ENCODE assay signal across 26 cellular contexts in genomic region chr5:150179221-150179620, GRCh38. TPM values are rescaled to one million over a fixed set of nuclear protein-coding genes. Genes with fewer than 3 reads are reported as not detected.
A peak's percentile ranks its signal among the peaks of the same experiment; 100 is the strongest.
DNase-seq lines count a peak whose midpoint lies in the region; ATAC-seq and TF ChIP-seq lines count a peak whose summit lies in the region.
"Had no signal": no experiment of that assay in that cellular context is flagged by ENCODE, and none has a peak within 500 bp of the region (broad histone marks: within the 10 kb centered on the region; RNA-seq: fewer than 3 reads in every experiment).

No MANE protein-coding gene starts in this region.

- intact Hi-C loops in ascending aorta (cut with DNase I) (loop anchor here (5.0 kb wide), 1 partner anchor 33 kb away; no protein-coding TSS in a partner anchor), esophagus muscularis mucosa (cut with DNase I) (no loop called here), gastrocnemius medialis (cut with DNase I; ENCODE audit: low total_unique reads) (no loop called here), uterus (cut with DNase I; ENCODE audit: low total_unique reads) (no loop called here)
- intact Hi-C loops in activated CD4-positive, alpha-beta T cell treated with anti-CD3 and anti-CD28 coated beads for 36 hours (cut with DNase I, micrococcal nuclease): no loop called here

- H3K4me3 Mint-ChIP-seq in activated CD4-positive, alpha-beta T cell treated with anti-CD3 and anti-CD28 coated beads for 36 hours: no peak overlapping the region
- H3K4me3 Mint-ChIP-seq in stimulated activated naive CD8-positive, alpha-beta T cell treated with anti-CD3 and anti-CD28 coated beads, Interleukin-15, amount 100 ng/mL, for 72 hours: no peak overlapping the region
- H3K4me3 Mint-ChIP-seq: activated CD8-positive, alpha-beta T cell treated with anti-CD3 and anti-CD28 coated beads for 36 hours; activated naive CD8-positive, alpha-beta T cell treated with anti-CD3 and anti-CD28 coated beads, Interleukin-2, amount 50 U/mL, for 24 hours; CD4-positive, CD25-positive, alpha-beta regulatory T cell; dendritic cell treated with granulocyte-macrophage colony-stimulating factor and Interleukin-4, amounts not matched to agents 40 ng/mL and 50 ng/mL, for 4 days; naive thymus-derived CD4-positive, alpha-beta T cell had no signal

- H3K4me1 ChIP-seq in ascending aorta: peaks cover 17 to 48% of the 10 kb centered on the region in 2 donors
- H3K4me1 ChIP-seq in esophagus muscularis mucosa: peaks cover 19 to 38% (median 30%) of the 10 kb centered on the region in 4 donors
- peaks cover 21 to 23% of the 10 kb centered on the region in 2 donors for H3K4me1 ChIP-seq in gastrocnemius medialis
- H3K4me1 ChIP-seq in uterus: peaks cover 0 to 12% of the 10 kb centered on the region in 2 donors

- no peaks in the 10 kb centered on the region for H3K9me3 ChIP-seq in ascending aorta
- no peaks in the 10 kb centered on the region for H3K9me3 ChIP-seq in esophagus muscularis mucosa
- no peaks in the 10 kb centered on the region for H3K9me3 ChIP-seq in gastrocnemius medialis
- H3K9me3 ChIP-seq in uterus: no peaks in the 10 kb centered on the region

- in situ Hi-C loops in gastrocnemius medialis (cut with MboI; ENCODE audit: low sequenced_read_pairs in 4 of 4): no loop called here

- DNase-seq in ascending aorta (ENCODE audit: low spot score in 2 of 2) (no peak), esophagus muscularis mucosa (ENCODE audit: extremely low spot score) (no peak), gastrocnemius medialis (no peak), uterus (no peak)
- DNase-seq in activated CD4-positive, alpha-beta T cell treated with anti-CD3 and anti-CD28 coated beads for 36 hours: no peak
- no peak for DNase-seq in stimulated activated naive CD8-positive, alpha-beta T cell treated with anti-CD3 and anti-CD28 coated beads, Interleukin-15, amount 100 ng/mL, for 72 hours
- DNase-seq: activated CD4-positive, CD25-positive, alpha-beta regulatory T cell treated with anti-CD3 and anti-CD28 coated beads, Interleukin-2, amount 50 U/mL, for 72 hours; activated CD8-positive, alpha-beta T cell treated with anti-CD3 and anti-CD28 coated beads for 36 hours; activated gamma-delta T cell treated with Interleukin-2 at 50 U/mL for 16 hours; activated naive CD8-positive, alpha-beta T cell treated with anti-CD3 and anti-CD28 coated beads, Interleukin-2, amount 50 U/mL, for 24 hours; activated T-cell treated with anti-CD3 and anti-CD28 coated beads for 4 hours; CD4-positive, CD25-positive, alpha-beta regulatory T cell; HCEC 1CT; head of caudate nucleus; Kasumi-1; naive thymus-derived CD4-positive, alpha-beta T cell; NCI-H1694; NCI-H2171; NCI-H526 had no signal

- no peaks in the 10 kb centered on the region for H3K27me3 ChIP-seq in ascending aorta
- no peaks in the 10 kb centered on the region for H3K27me3 ChIP-seq in esophagus muscularis mucosa
- no peaks in the 10 kb centered on the region for H3K27me3 ChIP-seq in gastrocnemius medialis
- H3K27me3 ChIP-seq in uterus: no peaks in the 10 kb centered on the region

- 100% methylated on average over 1 of the region's 2 CpGs for WGBS in esophagus muscularis mucosa

- TF ChIP-seq CTCF in ascending aorta (IDR thresholded peaks at IDR 0.05) (no peak), esophagus muscularis mucosa (IDR thresholded peaks at IDR 0.05) (no peak), gastrocnemius medialis (IDR thresholded peaks at IDR 0.05 in 4 of 5, conservative IDR thresholded peaks at IDR 0.05 in 1 of 5) (no peak), uterus (IDR thresholded peaks at IDR 0.05) (no peak)

- no peak for ATAC-seq in gastrocnemius medialis
- no peak for ATAC-seq in HG03159 (IDR thresholded peaks at IDR 0.05; ENCODE audit: unreplicated experiment)
- no peak for ATAC-seq in activated CD4-positive, alpha-beta T cell treated with anti-CD3 and anti-CD28 coated beads for 36 hours
- ATAC-seq in stimulated activated naive CD8-positive, alpha-beta T cell treated with anti-CD3 and anti-CD28 coated beads, Interleukin-15, amount 100 ng/mL, for 72 hours: no peak
- ATAC-seq: activated CD8-positive, alpha-beta T cell treated with anti-CD3 and anti-CD28 coated beads for 36 hours; activated naive CD8-positive, alpha-beta T cell treated with anti-CD3 and anti-CD28 coated beads, Interleukin-2, amount 50 U/mL, for 24 hours; naive thymus-derived CD4-positive, alpha-beta T cell; Panc1 had no signal

- H3K27me3 Mint-ChIP-seq in activated CD4-positive, alpha-beta T cell treated with anti-CD3 and anti-CD28 coated beads for 36 hours: no peaks in the 10 kb centered on the region
- no peaks in the 10 kb centered on the region for H3K27me3 Mint-ChIP-seq in stimulated activated naive CD8-positive, alpha-beta T cell treated with anti-CD3 and anti-CD28 coated beads, Interleukin-15, amount 100 ng/mL, for 72 hours

- no peaks in the 10 kb centered on the region for H3K9me3 Mint-ChIP-seq in activated CD4-positive, alpha-beta T cell treated with anti-CD3 and anti-CD28 coated beads for 36 hours (ENCODE audit: low read depth)
- no peaks in the 10 kb centered on the region for H3K9me3 Mint-ChIP-seq in stimulated activated naive CD8-positive, alpha-beta T cell treated with anti-CD3 and anti-CD28 coated beads, Interleukin-15, amount 100 ng/mL, for 72 hours
- H3K9me3 Mint-ChIP-seq: activated CD8-positive, alpha-beta T cell treated with anti-CD3 and anti-CD28 coated beads for 36 hours; activated naive CD8-positive, alpha-beta T cell treated with anti-CD3 and anti-CD28 coated beads, Interleukin-2, amount 50 U/mL, for 24 hours; CD4-positive, CD25-positive, alpha-beta regulatory T cell; dendritic cell treated with granulocyte-macrophage colony-stimulating factor and Interleukin-4, amounts not matched to agents 40 ng/mL and 50 ng/mL, for 4 days; naive thymus-derived CD4-positive, alpha-beta T cell had no signal

- no peaks in the 10 kb centered on the region for H3K4me1 Mint-ChIP-seq in activated CD4-positive, alpha-beta T cell treated with anti-CD3 and anti-CD28 coated beads for 36 hours
- H3K4me1 Mint-ChIP-seq in stimulated activated naive CD8-positive, alpha-beta T cell treated with anti-CD3 and anti-CD28 coated beads, Interleukin-15, amount 100 ng/mL, for 72 hours: no peaks in the 10 kb centered on the region
- H3K4me1 Mint-ChIP-seq: activated naive CD8-positive, alpha-beta T cell treated with anti-CD3 and anti-CD28 coated beads, Interleukin-2, amount 50 U/mL, for 24 hours; CD4-positive, CD25-positive, alpha-beta regulatory T cell had no signal

- no peaks in the 10 kb centered on the region for H3K36me3 Mint-ChIP-seq in activated CD4-positive, alpha-beta T cell treated with anti-CD3 and anti-CD28 coated beads for 36 hours (ENCODE audit: low read depth)
- H3K36me3 Mint-ChIP-seq: CD4-positive, CD25-positive, alpha-beta regulatory T cell; naive thymus-derived CD4-positive, alpha-beta T cell had no signal

- POLR2A ChIA-PET in activated CD4-positive, alpha-beta T cell treated with anti-CD3 and anti-CD28 coated beads for 36 hours (lab: Charles Lee): no interaction called here

- TF ChIP-seq EP300 in esophagus muscularis mucosa (IDR thresholded peaks at IDR 0.05): no peak

- H3K27ac ChIP-seq in ascending aorta (peak overlapping the region; percentile 95 to 96), esophagus muscularis mucosa (replicated peaks in 1 of 4) (peak overlapping the region in 3 of 4 donors; percentile 21 to 77 (median 63)), gastrocnemius medialis (peak overlapping the region; percentile 91 to 95 (median 94)), uterus (peak overlapping the region; percentile 68 to 81)
- H3K27ac ChIP-seq: HL-60 had no signal

- H3K4me3 ChIP-seq in ascending aorta (no peak overlapping the region), esophagus muscularis mucosa (no peak overlapping the region), gastrocnemius medialis (no peak overlapping the region), uterus (no peak overlapping the region)

- CTCF ChIA-PET in activated CD4-positive, alpha-beta T cell treated with anti-CD3 and anti-CD28 coated beads for 36 hours (lab: Charles Lee): no interaction called here

- H3K36me3 ChIP-seq in ascending aorta (no peaks in the 10 kb centered on the region), esophagus muscularis mucosa (no peaks in the 10 kb centered on the region), gastrocnemius medialis (no peaks in the 10 kb centered on the region), uterus (no peaks in the 10 kb centered on the region)

- no peak overlapping the region for H3K27ac Mint-ChIP-seq in activated CD4-positive, alpha-beta T cell treated with anti-CD3 and anti-CD28 coated beads for 36 hours
- H3K27ac Mint-ChIP-seq in stimulated activated naive CD8-positive, alpha-beta T cell treated with anti-CD3 and anti-CD28 coated beads, Interleukin-15, amount 100 ng/mL, for 72 hours: no peak overlapping the region
- H3K27ac Mint-ChIP-seq: activated CD8-positive, alpha-beta T cell treated with anti-CD3 and anti-CD28 coated beads for 36 hours; activated naive CD8-positive, alpha-beta T cell treated with anti-CD3 and anti-CD28 coated beads, Interleukin-2, amount 50 U/mL, for 24 hours; CD4-positive, CD25-positive, alpha-beta regulatory T cell; dendritic cell treated with granulocyte-macrophage colony-stimulating factor and Interleukin-4, amounts not matched to agents 40 ng/mL and 50 ng/mL, for 4 days; naive thymus-derived CD4-positive, alpha-beta T cell had no signal

- TF ChIP-seq POLR2A in esophagus muscularis mucosa (IDR thresholded peaks at IDR 0.05; ENCODE audit: low read depth) (no peak), gastrocnemius medialis (IDR thresholded peaks at IDR 0.05) (no peak), uterus (IDR thresholded peaks at IDR 0.05) (no peak)

RNA-seq across cellular contexts. Expression of gene SLC6A7, which starts 10.6 kb away (rescaled TPM):
- total RNA-seq in ascending aorta (not detected), esophagus muscularis mucosa (not detected), gastrocnemius medialis (under 1 TPM in 1 of 4 donors, not detected in 3; 0.07 TPM), uterus (not detected)
- not detected for total RNA-seq in activated CD4-positive, alpha-beta T cell treated with anti-CD3 and anti-CD28 coated beads for 36 hours
- total RNA-seq: activated CD8-positive, alpha-beta T cell treated with anti-CD3 and anti-CD28 coated beads for 36 hours; bronchial epithelial cell; CD4-positive, CD25-positive, alpha-beta regulatory T cell; mesenteric fat pad; naive thymus-derived CD4-positive, alpha-beta T cell; osteoblast had no signal

RNA-seq across cellular contexts. Expression of gene CDX1, which starts 12.6 kb away (rescaled TPM):
- total RNA-seq in ascending aorta: not detected
- under 1 TPM in 1 of 4 donors, not detected in 3; 0.23 TPM for total RNA-seq in esophagus muscularis mucosa
- total RNA-seq in gastrocnemius medialis: 1 to 10 TPM in 1 of 4 donors, not detected in 3; 1.5 TPM
- total RNA-seq in uterus: under 1 TPM; 0.29 to 0.77 (median 0.38) TPM
- not detected for total RNA-seq in activated CD4-positive, alpha-beta T cell treated with anti-CD3 and anti-CD28 coated beads for 36 hours
- total RNA-seq: activated CD8-positive, alpha-beta T cell treated with anti-CD3 and anti-CD28 coated beads for 36 hours; bronchial epithelial cell; CD4-positive, CD25-positive, alpha-beta regulatory T cell; naive thymus-derived CD4-positive, alpha-beta T cell had no signal

RNA-seq across cellular contexts. Expression of gene PDGFRB, which starts 23.6 kb away (rescaled TPM):
- total RNA-seq in ascending aorta (341 TPM), esophagus muscularis mucosa (100 to 1,000 TPM in 2 of 4 donors, 10 to 100 TPM in 2; 83.1 to 219 (median 141) TPM), gastrocnemius medialis (10 to 100 TPM; 27.9 to 58.4 (median 52.5) TPM), uterus (100 to 1,000 TPM in 3 of 4 donors, 10 to 100 TPM in 1; 60.2 to 378 (median 235) TPM)
- total RNA-seq in activated CD4-positive, alpha-beta T cell treated with anti-CD3 and anti-CD28 coated beads for 36 hours: not detected
- total RNA-seq: CD4-positive, CD25-positive, alpha-beta regulatory T cell had no signal

Comparison
In these comparisons a context has a peak if more than half of its experiments do, and no peak if none do; other contexts are left out.
1. RNA of gene PDGFRB, which starts 23.6 kb away (total RNA-seq): 341 TPM in ascending aorta (single experiment), 60.2 to 378 TPM in uterus, 83.1 to 219 TPM in esophagus muscularis mucosa and 27.9 to 58.4 TPM in gastrocnemius medialis; not detected in activated CD4-positive, alpha-beta T cell treated with anti-CD3 and anti-CD28 coated beads for 36 hours; every median in the first group is over 10 times any median in the second.
2. Peak in every context shown above with its lines, with median percentiles within 50 percentile points of each other: H3K27ac ChIP-seq.